In genomic region chr7:102297487-102298218, GRCh38 we compare ENCODE assay signal across 1 cellular context.
TF ChIP-seq lines count a peak whose summit lies in the region.

No MANE protein-coding gene starts in this region.

TF ChIP-seq in HepG2, 621 proteins besides CTCF, POLR2A, EP300 and RAD21:
- TF ChIP-seq ZNF563 (CRISPR knock-in tag; IDR thresholded peaks at IDR 0.05): no peak
- TF ChIP-seq RFXANK (CRISPR knock-in tag; IDR thresholded peaks at IDR 0.05): no peak
- TF ChIP-seq PLSCR1 (CRISPR knock-in tag; IDR thresholded peaks at IDR 0.05; ENCODE audit: borderline replicate concordance): no peak
- TF ChIP-seq, protein P1, sequence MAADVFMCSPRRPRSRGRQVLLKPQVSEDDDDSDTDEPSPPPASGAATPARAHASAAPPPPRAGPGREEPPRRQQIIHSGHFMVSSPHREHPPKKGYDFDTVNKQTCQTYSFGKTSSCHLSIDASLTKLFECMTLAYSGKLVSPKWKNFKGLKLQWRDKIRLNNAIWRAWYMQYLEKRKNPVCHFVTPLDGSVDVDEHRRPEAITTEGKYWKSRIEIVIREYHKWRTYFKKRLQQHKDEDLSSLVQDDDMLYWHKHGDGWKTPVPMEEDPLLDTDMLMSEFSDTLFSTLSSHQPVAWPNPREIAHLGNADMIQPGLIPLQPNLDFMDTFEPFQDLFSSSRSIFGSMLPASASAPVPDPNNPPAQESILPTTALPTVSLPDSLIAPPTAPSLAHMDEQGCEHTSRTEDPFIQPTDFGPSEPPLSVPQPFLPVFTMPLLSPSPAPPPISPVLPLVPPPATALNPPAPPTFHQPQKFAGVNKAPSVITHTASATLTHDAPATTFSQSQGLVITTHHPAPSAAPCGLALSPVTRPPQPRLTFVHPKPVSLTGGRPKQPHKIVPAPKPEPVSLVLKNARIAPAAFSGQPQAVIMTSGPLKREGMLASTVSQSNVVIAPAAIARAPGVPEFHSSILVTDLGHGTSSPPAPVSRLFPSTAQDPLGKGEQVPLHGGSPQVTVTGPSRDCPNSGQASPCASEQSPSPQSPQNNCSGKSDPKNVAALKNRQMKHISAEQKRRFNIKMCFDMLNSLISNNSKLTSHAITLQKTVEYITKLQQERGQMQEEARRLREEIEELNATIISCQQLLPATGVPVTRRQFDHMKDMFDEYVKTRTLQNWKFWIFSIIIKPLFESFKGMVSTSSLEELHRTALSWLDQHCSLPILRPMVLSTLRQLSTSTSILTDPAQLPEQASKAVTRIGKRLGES (CRISPR knock-in tag; IDR thresholded peaks at IDR 0.05; ENCODE audit: borderline replicate concordance): no peak
- TF ChIP-seq KMT2A (CRISPR knock-in tag; IDR thresholded peaks at IDR 0.05): no peak
- no peak for TF ChIP-seq PBX3 (CRISPR knock-in tag; IDR thresholded peaks at IDR 0.05; ENCODE audit: borderline replicate concordance)
- no peak for TF ChIP-seq ISX (CRISPR knock-in tag; conservative IDR thresholded peaks at IDR 0.05)
- TF ChIP-seq ZMYM3 (CRISPR knock-in tag; IDR thresholded peaks at IDR 0.05): peak; percentile 44; the same call in 1 of the 2 replicates
